10 cellular contexts compared by ENCODE assay signal in the genomic region with DNA sequence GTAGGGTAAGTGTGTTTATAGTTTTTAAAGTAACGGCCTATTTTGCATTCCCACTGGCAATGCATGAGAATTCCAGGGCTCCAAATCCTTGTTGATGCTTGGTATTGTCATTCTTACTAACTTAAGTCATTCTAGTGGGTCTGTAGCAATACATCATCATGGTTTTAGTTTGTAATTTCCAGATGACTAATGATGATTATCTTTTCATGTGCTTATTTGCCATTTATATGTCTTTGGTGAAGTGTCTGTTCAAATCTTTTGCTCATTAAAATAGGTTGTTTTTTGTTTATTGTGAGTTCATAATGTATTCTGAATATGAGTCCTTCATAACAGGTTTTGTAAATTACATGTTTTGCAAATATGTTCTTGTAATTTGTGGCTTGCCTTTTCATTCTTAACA. TPM values are rescaled to one million over a fixed set of nuclear protein-coding genes. Genes with fewer than 3 reads are reported as not detected.
DNase-seq lines count a peak whose midpoint lies in the region; ATAC-seq, FAIRE-seq and TF ChIP-seq lines count a peak whose summit lies in the region.
"Had no signal": no experiment of that assay in that cellular context is flagged by ENCODE, and none has a peak within 500 bp of the region (broad histone marks: within the 10 kb centered on the region; RNA-seq: fewer than 3 reads in every experiment).

No MANE protein-coding gene starts in this region.

- 31% methylated on average over 1 of the region's 1 CpG for WGBS in esophagus muscularis mucosa
- WGBS in pancreas, 2 donors, result 84 to 90% methylated on average over 1 of the region's 1 CpG

- DNase-seq in ELR (ENCODE audit: low read depth) (peak; percentile 93), RKO (ENCODE audit: low spot score) (peak; percentile 84), esophagus muscularis mucosa (ENCODE audit: extremely low spot score) (no peak), pancreas (no peak), DMS153 treated with DMSO at 0.1 percent for 48 hours (lab: John Stamatoyannopoulos, UW; ENCODE audit: unreplicated experiment) (no peak), NCI-H1417 (lab: John Stamatoyannopoulos, UW) (no peak), urothelium cell line (ENCODE audit: low spot score) (no peak), Karpas-422 (no peak)
- DNase-seq: activated CD4-positive, alpha-beta T cell treated with anti-CD3 and anti-CD28 coated beads for 1 hour; DMS153 had no signal

- ATAC-seq in pancreas, result no peak

- no peak for TF ChIP-seq POLR2A in esophagus muscularis mucosa (IDR thresholded peaks at IDR 0.05; ENCODE audit: low read depth)

- TF ChIP-seq EP300 in esophagus muscularis mucosa (IDR thresholded peaks at IDR 0.05), result no peak

- H3K9me3 ChIP-seq in esophagus muscularis mucosa (no peaks in the 10 kb centered on the region), pancreas (no peaks in the 10 kb centered on the region), Karpas-422 (ENCODE audit: low read length) (no peaks in the 10 kb centered on the region)

- H3K4me1 ChIP-seq in esophagus muscularis mucosa (peaks cover 53 to 83% (median 71%) of the 10 kb centered on the region in 4 donors), pancreas (peaks cover 18 to 38% (median 22%) of the 10 kb centered on the region in 3 donors), Karpas-422 (ENCODE audit: low read length) (peaks cover 2% of the 10 kb centered on the region; the same call in 1 of the 2 replicates)

- intact Hi-C loops in esophagus muscularis mucosa (cut with DNase I) (no loop called here), pancreas (cut with DNase I) (no loop called here)

- no peaks in the 10 kb centered on the region for H3K27me3 ChIP-seq in esophagus muscularis mucosa
- no peaks in the 10 kb centered on the region for H3K27me3 ChIP-seq in pancreas
- H3K27me3 ChIP-seq in Karpas-422 (ENCODE audit: low read length), result no peaks in the 10 kb centered on the region

- H4K20me1 ChIP-seq in Karpas-422 (ENCODE audit: insufficient read depth, low read depth, low read length), result peaks cover 60% of the 10 kb centered on the region

- H3K4me3 ChIP-seq in esophagus muscularis mucosa, result no peak overlapping the region
- no peak overlapping the region for H3K4me3 ChIP-seq in pancreas
- H3K4me3 ChIP-seq in Karpas-422 (ENCODE audit: low read length), result no peak overlapping the region

- no peak overlapping the region for H3K4me2 ChIP-seq in Karpas-422 (ENCODE audit: low read depth, low read length, poor library complexity, severe bottlenecking)

- no peaks in the 10 kb centered on the region for H3K9me2 ChIP-seq in Karpas-422 (replicated peaks; ENCODE audit: insufficient read depth, low read length)

- H3K79me2 ChIP-seq in Karpas-422 (ENCODE audit: low read length), result no peaks in the 10 kb centered on the region

- no peaks in the 10 kb centered on the region for H3K36me3 ChIP-seq in esophagus muscularis mucosa
- H3K36me3 ChIP-seq in pancreas, result no peaks in the 10 kb centered on the region
- no peaks in the 10 kb centered on the region for H3K36me3 ChIP-seq in Karpas-422 (ENCODE audit: insufficient read depth, low read length)

- peak overlapping the region; percentile 13 to 37 (median 32) for H3K27ac ChIP-seq in esophagus muscularis mucosa (replicated peaks in 1 of 4)
- H3K27ac ChIP-seq in pancreas, result no peak overlapping the region
- no peak overlapping the region for H3K27ac ChIP-seq in Karpas-422 (ENCODE audit: low read length)

- H3K9ac ChIP-seq in Karpas-422 (ENCODE audit: low read length), result no peak overlapping the region

- no peak overlapping the region for H2AFZ ChIP-seq in Karpas-422 (ENCODE audit: low read length)

- FAIRE-seq in pancreas (lab: Jason Lieb, UNC), result peak; percentile 37
- no peak for FAIRE-seq in urothelium cell line (lab: Jason Lieb, UNC)

- TF ChIP-seq CTCF in esophagus muscularis mucosa (IDR thresholded peaks at IDR 0.05) (no peak), pancreas (IDR thresholded peaks at IDR 0.05) (no peak)

RNA-seq across cellular contexts. Expression of a gene that starts 31.2 kb away (rescaled TPM):
- 10 to 100 TPM; 33.5 to 46.5 (median 40.8) TPM for total RNA-seq in esophagus muscularis mucosa
- 10 to 100 TPM; 15.5 to 32.5 (median 21.0) TPM for total RNA-seq in pancreas
- polyA plus RNA-seq in pancreas, result 10 to 100 TPM; 16.9 to 19.7 TPM
- total RNA-seq in Karpas-422 (2014; rRNA removed; shearing (Covaris generic); ENCODE audit: low replicate concordance), result 11.3 and 12.5 TPM in 2 replicates

Comparison
In these comparisons a context has a peak if more than half of its experiments do, and no peak if none do; other contexts are left out.
1. DNase-seq: peak in ELR (single experiment) and RKO (single experiment); none in esophagus muscularis mucosa (single experiment), pancreas (0 of 6), DMS153 treated with DMSO at 0.1 percent for 48 hours (single experiment), NCI-H1417 (0 of 3), urothelium cell line (single experiment) and Karpas-422 (single experiment).
2. H3K27ac ChIP-seq: peak in esophagus muscularis mucosa (4 of 4); none in pancreas (0 of 4) and Karpas-422 (single experiment).